Comparison of ENCODE assay signal across 33 cellular contexts in the genomic region with DNA sequence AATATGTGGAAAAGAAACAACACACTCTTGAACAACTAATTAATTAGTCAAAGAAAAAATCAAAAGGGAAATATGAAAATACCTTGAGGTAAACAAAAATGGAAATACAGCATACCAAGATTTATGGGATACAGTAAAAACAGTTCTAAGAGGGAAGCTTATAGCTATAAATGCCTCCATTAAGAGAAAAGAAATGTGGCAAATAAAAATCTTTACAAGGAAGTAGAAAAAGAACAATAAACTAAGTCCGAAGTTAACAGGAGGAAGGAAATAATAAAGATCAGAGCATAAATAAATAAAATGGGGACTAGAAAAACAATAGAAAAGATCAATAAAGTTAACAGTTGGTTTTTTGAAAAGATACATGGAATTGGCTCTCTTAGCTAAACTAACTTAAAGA.
"Had no signal": no experiment of that assay in that cellular context is flagged by ENCODE, and none has a peak within 500 bp of the region (broad histone marks: within the 10 kb centered on the region; RNA-seq: fewer than 3 reads in every experiment).

No MANE protein-coding gene starts in this region.

- H3K27me3 Mint-ChIP-seq: activated CD4-positive, alpha-beta T cell treated with anti-CD3 and anti-CD28 coated beads, Interleukin-2, amount 10 ng/mL, durations not matched to agents 24 days and 14 days; activated CD8-positive, alpha-beta memory T cell treated with anti-CD3 and anti-CD28 coated beads, Interleukin-2, amount 10 ng/mL, durations not matched to agents 7 days and 5 days; activated naive CD4-positive, alpha-beta T cell treated with anti-CD3 and anti-CD28 coated beads, Interleukin-2, amount 10 ng/mL, durations not matched to agents 7 days and 5 days had no signal

- H3K4me3 Mint-ChIP-seq: activated CD4-positive, alpha-beta memory T cell treated with anti-CD3 and anti-CD28 coated beads for 36 hours; activated CD4-positive, alpha-beta T cell treated with anti-CD3 and anti-CD28 coated beads for 36 hours; activated CD4-positive, alpha-beta T cell treated with anti-CD3 and anti-CD28 coated beads, Interleukin-2, amount 10 ng/mL, durations not matched to agents 24 days and 14 days; activated CD8-positive, alpha-beta memory T cell treated with anti-CD3 and anti-CD28 coated beads, Interleukin-2, amount 10 ng/mL, durations not matched to agents 7 days and 5 days; activated CD8-positive, alpha-beta T cell treated with anti-CD3 and anti-CD28 coated beads, Interleukin-2, amount 10 ng/mL, durations not matched to agents 7 days and 5 days; activated naive CD4-positive, alpha-beta T cell treated with anti-CD3 and anti-CD28 coated beads, Interleukin-2, amount 10 ng/mL, durations not matched to agents 7 days and 5 days; activated naive CD8-positive, alpha-beta T cell treated with anti-CD3 and anti-CD28 coated beads, Interleukin-2, amount 10 ng/mL, durations not matched to agents 7 days and 5 days; activated T-cell treated with anti-CD3 and anti-CD28 coated beads, Interleukin-2, amount 50 U/mL, for 72 hours; brain; dendritic cell treated with granulocyte-macrophage colony-stimulating factor and Interleukin-4, amounts not matched to agents 40 ng/mL and 50 ng/mL, for 4 days; endodermal cell; T-helper 17 cell; T-helper 2 cell treated with Interferon-gamma antibody and Interleukin-4, amounts not matched to agents 5 μg/mL and 100 μg/mL, for 36 hours had no signal

- H3K4me1 Mint-ChIP-seq: activated CD4-positive, alpha-beta T cell treated with anti-CD3 and anti-CD28 coated beads for 36 hours; activated CD4-positive, alpha-beta T cell treated with anti-CD3 and anti-CD28 coated beads, Interleukin-2, amount 10 ng/mL, durations not matched to agents 24 days and 14 days; activated CD8-positive, alpha-beta memory T cell treated with anti-CD3 and anti-CD28 coated beads, Interleukin-2, amount 10 ng/mL, durations not matched to agents 7 days and 5 days; activated naive CD4-positive, alpha-beta T cell treated with anti-CD3 and anti-CD28 coated beads, Interleukin-2, amount 10 ng/mL, durations not matched to agents 7 days and 5 days; activated naive CD8-positive, alpha-beta T cell treated with anti-CD3 and anti-CD28 coated beads, Interleukin-2, amount 10 ng/mL, durations not matched to agents 7 days and 5 days; brain; T-helper 17 cell had no signal

- DNase-seq: activated CD4-positive, alpha-beta memory T cell treated with anti-CD3 and anti-CD28 coated beads for 36 hours; activated CD4-positive, alpha-beta T cell treated with anti-CD3 and anti-CD28 coated beads for 36 hours; activated CD4-positive, alpha-beta T cell treated with anti-CD3 and anti-CD28 coated beads, Interleukin-2, amount 10 ng/mL, durations not matched to agents 24 days and 14 days; activated CD4-positive, CD25-positive, alpha-beta regulatory T cell; activated CD4-positive, CD25-positive, alpha-beta regulatory T cell treated with anti-CD3 and anti-CD28 coated beads, Interleukin-2, amount 50 U/mL, for 72 hours; activated CD8-positive, alpha-beta memory T cell treated with anti-CD3 and anti-CD28 coated beads, Interleukin-2, amount 10 ng/mL, durations not matched to agents 7 days and 5 days; activated CD8-positive, alpha-beta memory T cell treated with anti-CD3 and anti-CD28 coated beads, Interleukin-2, amount 50 U/mL, for 4 hours; activated CD8-positive, alpha-beta T cell treated with anti-CD3 and anti-CD28 coated beads, Interleukin-2, amount 10 ng/mL, durations not matched to agents 7 days and 5 days; activated gamma-delta T cell; activated naive CD4-positive, alpha-beta T cell; activated naive CD4-positive, alpha-beta T cell treated with anti-CD3 and anti-CD28 coated beads, Interleukin-2, amount 10 ng/mL, durations not matched to agents 7 days and 5 days; activated naive CD8-positive, alpha-beta T cell treated with anti-CD3 and anti-CD28 coated beads, Interleukin-2, amount 10 ng/mL, durations not matched to agents 7 days and 5 days; activated T-cell treated with anti-CD3 and anti-CD28 coated beads, Interleukin-2, amount 50 U/mL, for 1 hour; activated T-cell treated with anti-CD3 and anti-CD28 coated beads, Interleukin-2, amount 50 U/mL, for 72 hours; central memory CD4-positive, alpha-beta T cell; dorsolateral prefrontal cortex; effector memory CD4-positive, alpha-beta T cell; endodermal cell; foreskin fibroblast; gastrocnemius medialis; glutamatergic neuron; heart left ventricle; T-helper 17 cell; T1000 had no signal

- H3K36me3 Mint-ChIP-seq: activated CD8-positive, alpha-beta memory T cell treated with anti-CD3 and anti-CD28 coated beads, Interleukin-2, amount 10 ng/mL, durations not matched to agents 7 days and 5 days; activated naive CD4-positive, alpha-beta T cell treated with anti-CD3 and anti-CD28 coated beads, Interleukin-2, amount 10 ng/mL, durations not matched to agents 7 days and 5 days; activated naive CD8-positive, alpha-beta T cell treated with anti-CD3 and anti-CD28 coated beads, Interleukin-2, amount 10 ng/mL, durations not matched to agents 7 days and 5 days; brain had no signal

- H3K4me3 ChIP-seq: ascending aorta, breast epithelium, cardiac muscle cell, coronary artery, dorsolateral prefrontal cortex, gastrocnemius medialis, heart left ventricle had no signal

- H3K27ac ChIP-seq: ascending aorta, breast epithelium, cardiac muscle cell, coronary artery, dorsolateral prefrontal cortex, gastrocnemius medialis, heart left ventricle had no signal

- H3K9me3 ChIP-seq: ascending aorta had no signal

- H3K27ac Mint-ChIP-seq: activated CD4-positive, alpha-beta memory T cell treated with anti-CD3 and anti-CD28 coated beads for 36 hours; activated CD4-positive, alpha-beta T cell treated with anti-CD3 and anti-CD28 coated beads for 36 hours; activated CD4-positive, alpha-beta T cell treated with anti-CD3 and anti-CD28 coated beads, Interleukin-2, amount 10 ng/mL, durations not matched to agents 24 days and 14 days; activated CD8-positive, alpha-beta memory T cell treated with anti-CD3 and anti-CD28 coated beads, Interleukin-2, amount 10 ng/mL, durations not matched to agents 7 days and 5 days; activated CD8-positive, alpha-beta T cell treated with anti-CD3 and anti-CD28 coated beads, Interleukin-2, amount 10 ng/mL, durations not matched to agents 7 days and 5 days; activated naive CD4-positive, alpha-beta T cell treated with anti-CD3 and anti-CD28 coated beads, Interleukin-2, amount 10 ng/mL, durations not matched to agents 7 days and 5 days; activated naive CD4-positive, alpha-beta T cell treated with anti-CD3 and anti-CD28 coated beads, Interleukin-2, amount 50 U/mL, for 72 hours; activated naive CD8-positive, alpha-beta T cell treated with anti-CD3 and anti-CD28 coated beads, Interleukin-2, amount 10 ng/mL, durations not matched to agents 7 days and 5 days; activated T-cell treated with anti-CD3 and anti-CD28 coated beads, Interleukin-2, amount 50 U/mL, for 72 hours; brain; dendritic cell treated with granulocyte-macrophage colony-stimulating factor and Interleukin-4, amounts not matched to agents 40 ng/mL and 50 ng/mL, for 4 days; endodermal cell; T-helper 17 cell; T-helper 2 cell treated with Interferon-gamma antibody and Interleukin-4, amounts not matched to agents 5 μg/mL and 100 μg/mL, for 36 hours had no signal

- H3K4me1 ChIP-seq: ascending aorta, breast epithelium, gastrocnemius medialis, heart left ventricle had no signal

- ATAC-seq: activated CD4-positive, alpha-beta T cell treated with anti-CD3 and anti-CD28 coated beads for 36 hours; activated CD8-positive, alpha-beta memory T cell treated with anti-CD3 and anti-CD28 coated beads, Interleukin-2, amount 10 ng/mL, durations not matched to agents 7 days and 5 days; activated CD8-positive, alpha-beta T cell treated with anti-CD3 and anti-CD28 coated beads, Interleukin-2, amount 10 ng/mL, durations not matched to agents 7 days and 5 days; activated naive CD4-positive, alpha-beta T cell treated with anti-CD3 and anti-CD28 coated beads, Interleukin-2, amount 50 U/mL, for 72 hours; activated T-cell treated with anti-CD3 and anti-CD28 coated beads, Interleukin-2, amount 50 U/mL, for 72 hours; esophagus mucosa; gastrocnemius medialis; heart left ventricle; T-helper 17 cell had no signal
